Comparison of ENCODE assay signal across 27 cellular contexts in the genomic region with DNA sequence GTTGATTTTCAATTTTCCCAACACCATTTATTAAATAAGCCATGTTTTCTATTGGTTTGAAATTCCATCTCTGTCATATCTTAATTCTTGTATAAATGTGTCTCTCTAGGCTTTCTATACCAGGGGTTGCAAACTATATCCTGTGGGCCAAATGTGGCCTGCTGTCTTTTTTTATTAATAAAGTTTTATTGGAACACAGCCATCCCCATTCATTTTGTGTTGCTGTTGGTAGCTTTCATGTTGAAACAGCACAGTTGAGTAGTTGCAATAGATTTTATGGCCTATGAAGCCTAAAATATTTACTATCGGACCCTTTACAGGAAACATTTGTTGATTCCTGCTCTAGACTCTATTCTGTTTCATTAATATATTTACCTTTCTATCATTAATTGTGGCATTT.
"Had no signal": no experiment of that assay in that cellular context is flagged by ENCODE, and none has a peak within 500 bp of the region (broad histone marks: within the 10 kb centered on the region; RNA-seq: fewer than 3 reads in every experiment).

No MANE protein-coding gene starts in this region.

- H3K4me3 ChIP-seq: stomach, suprapubic skin, testis, thoracic aorta, thyroid gland, tibial artery, tibial nerve, transverse colon, upper lobe of left lung, upper lobe of right lung, uterus, vagina had no signal

- H3K36me3 ChIP-seq: uterus had no signal

- ATAC-seq: stimulated activated effector memory CD8-positive, alpha-beta T cell treated with anti-CD3 and anti-CD28 coated beads, Interleukin-12 subunit alpha, Interleukin-12 subunit beta, amount 100 ng/mL, for 72 hours; stimulated activated memory B cell treated with anti-CD40 and anti-IgM and Interleukin-4, amounts not matched to agents 10 μg/mL and 1 μg/mL and 100 μg/mL, for 72 hours; stimulated activated naive B cell treated with anti-CD40 and anti-IgM and Interleukin-4, amounts not matched to agents 10 μg/mL and 1 μg/mL and 100 μg/mL, for 72 hours; stimulated activated naive CD8-positive, alpha-beta T cell treated with anti-CD3 and anti-CD28 coated beads, Interleukin-15, amount 100 ng/mL, for 72 hours; stimulated activated naive CD8-positive, alpha-beta T cell treated with anti-CD3 and anti-CD28 coated beads, Interleukin-15, Interleukin-2, amounts not matched to agents 100 U/mL and 50 U/mL, for 24 hours; upper lobe of right lung had no signal

- DNase-seq: stimulated activated CD4-positive, alpha-beta T cell treated with anti-CD3 and anti-CD28 coated beads, Interleukin-2, amount 100 ng/mL, for 48 hours; stimulated activated CD4-positive, alpha-beta T cell treated with anti-CD3 and anti-CD28 coated beads, Interleukin-4, amount 100 ng/mL, for 1 hour; stimulated activated CD4-positive, alpha-beta T cell treated with anti-CD3 and anti-CD28 coated beads, Interleukin-4, amount 100 ng/mL, for 24 hours; stimulated activated CD4-positive, alpha-beta T cell treated with anti-CD3 and anti-CD28 coated beads, Interleukin-4, amount 100 ng/mL, for 4 hours; stimulated activated CD8-positive, alpha-beta memory T cell treated with anti-CD3 and anti-CD28 coated beads, Interleukin-4, amount 100 ng/mL, for 48 hours; stimulated activated naive B cell treated with anti-CD40 and anti-IgM and Interleukin-4, amounts not matched to agents 10 μg/mL and 1 μg/mL and 100 μg/mL, for 72 hours; stimulated activated naive CD4-positive, alpha-beta T cell; stimulated activated naive CD4-positive, alpha-beta T cell treated with Interleukin-2 at 50 U/mL for 16 hours; stimulated activated naive CD8-positive, alpha-beta T cell treated with anti-CD3 and anti-CD28 coated beads, Interleukin-15, amount 100 ng/mL, for 72 hours; stimulated activated naive CD8-positive, alpha-beta T cell treated with anti-CD3 and anti-CD28 coated beads, Interleukin-15, Interleukin-2, amounts not matched to agents 100 U/mL and 50 U/mL, for 24 hours; stomach; substantia nigra; testis; thyroid gland; tibial artery; transverse colon; trophoblast cell; upper lobe of left lung; upper lobe of right lung; uterus had no signal

- H3K4me1 ChIP-seq: testis, thyroid gland, upper lobe of right lung, uterus had no signal

- H3K27me3 ChIP-seq: stomach, suprapubic skin, testis, thyroid gland, tibial artery, tibial nerve, transverse colon, upper lobe of left lung, upper lobe of right lung, uterus, vagina had no signal

- H3K27ac ChIP-seq: stomach, suprapubic skin, testis, thoracic aorta, thyroid gland, tibial artery, tibial nerve, transverse colon, upper lobe of left lung, upper lobe of right lung, uterus, vagina had no signal

- FAIRE-seq: urothelium cell line had no signal

- H3K9me3 ChIP-seq: stomach, suprapubic skin, testis, thoracic aorta, thyroid gland, tibial artery, tibial nerve, transverse colon, upper lobe of left lung, upper lobe of right lung, uterus, vagina had no signal
